In genomic region chr5:113266227-113266912, GRCh38 we compare ENCODE assay signal across 20 cellular contexts.
A peak's percentile ranks its signal among the peaks of the same experiment; 100 is the strongest.
DNase-seq lines count a peak whose midpoint lies in the region; ATAC-seq, FAIRE-seq and TF ChIP-seq lines count a peak whose summit lies in the region.
"Had no signal": no experiment of that assay in that cellular context is flagged by ENCODE, and none has a peak within 500 bp of the region (broad histone marks: within the 10 kb centered on the region; RNA-seq: fewer than 3 reads in every experiment).

No MANE protein-coding gene starts in this region.

- H3K23ac ChIP-seq in mesenchymal stem cell (ENCODE audit: low read length in 2 of 2) = no peak overlapping the region

- H3K9ac ChIP-seq in mesenchymal stem cell (ENCODE audit: low read length) = peak overlapping the region; percentile 17

- no peaks in the 10 kb centered on the region for H3K27me3 ChIP-seq in mesenchymal stem cell (ENCODE audit: control insufficient read depth in 1 of 2, insufficient read depth in 1 of 2, low read length in 2 of 2)
- H3K27me3 ChIP-seq: ascending aorta, colonic mucosa, heart left ventricle, MG63, transverse colon had no signal

- no peak overlapping the region for H3K14ac ChIP-seq in mesenchymal stem cell (ENCODE audit: low read length in 2 of 2)

- H3K36me3 Mint-ChIP-seq in endothelial cell (ENCODE audit: low read depth, unreplicated experiment) = no peaks in the 10 kb centered on the region

- H3K9me3 Mint-ChIP-seq in endothelial cell (ENCODE audit: unreplicated experiment) = no peaks in the 10 kb centered on the region
- H3K9me3 Mint-ChIP-seq: HFFc6 had no signal

- H3K4me3 ChIP-seq in mesenchymal stem cell (ENCODE audit: insufficient read depth in 1 of 2, low read depth in 1 of 2, low read length in 2 of 2) = no peak overlapping the region
- H3K4me3 ChIP-seq: ascending aorta, colonic mucosa, heart left ventricle, MG63, mucosa of descending colon, transverse colon had no signal

- peaks cover 4% of the 10 kb centered on the region for H3K27me3 Mint-ChIP-seq in endothelial cell (ENCODE audit: unreplicated experiment)

- H2BK15ac ChIP-seq in mesenchymal stem cell (ENCODE audit: low read depth, poor library complexity, severe bottlenecking) = no peak overlapping the region

- H3K18ac ChIP-seq in mesenchymal stem cell (ENCODE audit: low read depth in 1 of 2, low read length in 2 of 2) = no peak overlapping the region

- H3K4me1 Mint-ChIP-seq in endothelial cell (ENCODE audit: unreplicated experiment) = peaks cover 44% of the 10 kb centered on the region

- H3K4me3 Mint-ChIP-seq in endothelial cell (ENCODE audit: unreplicated experiment) = no peak overlapping the region
- H3K4me3 Mint-ChIP-seq: HFFc6 had no signal

- no peak overlapping the region for H2AFZ ChIP-seq in mesenchymal stem cell (ENCODE audit: low read depth, low read length)

- 84% methylated on average over 4 of the region's 4 CpGs for WGBS in mesenchymal stem cell

- no peak overlapping the region for H2BK12ac ChIP-seq in mesenchymal stem cell (ENCODE audit: low read length in 2 of 2)

- TF ChIP-seq CTCF in endothelial cell (IDR thresholded peaks at IDR 0.05; ENCODE audit: unreplicated experiment) = no peak

- peaks cover 4% of the 10 kb centered on the region for H3K4me1 ChIP-seq in mesenchymal stem cell (ENCODE audit: control insufficient read depth, insufficient read depth, low read depth, low read length)
- H3K4me1 ChIP-seq: ascending aorta, colonic mucosa, transverse colon had no signal

- no peak overlapping the region for H2BK5ac ChIP-seq in mesenchymal stem cell (ENCODE audit: low read depth, low read length, poor library complexity, severe bottlenecking)

- no peak for ATAC-seq in GM21423 (IDR thresholded peaks at IDR 0.05; ENCODE audit: unreplicated experiment)
- ATAC-seq: mucosa of descending colon had no signal

- no peak overlapping the region for H4K8ac ChIP-seq in mesenchymal stem cell (ENCODE audit: low read length)

- no peak overlapping the region for H4K91ac ChIP-seq in mesenchymal stem cell (ENCODE audit: low read length)

- no peaks in the 10 kb centered on the region for H3K36me3 ChIP-seq in mesenchymal stem cell (ENCODE audit: control insufficient read depth in 1 of 2, insufficient read depth in 2 of 2, low read depth in 1 of 2, low read length in 2 of 2)
- H3K36me3 ChIP-seq: ascending aorta, colonic mucosa, heart left ventricle, MG63, transverse colon had no signal

- no peak overlapping the region for H2AK5ac ChIP-seq in mesenchymal stem cell (ENCODE audit: low read length, severe bottlenecking)

- H3K4me2 ChIP-seq in mesenchymal stem cell (ENCODE audit: low read length, poor library complexity, severe bottlenecking) = no peak overlapping the region

- DNase-seq in GM18507 (ENCODE audit: extremely low spot score, insufficient read length, low read depth) = no peak
- DNase-seq in NCI-H69 (lab: John Stamatoyannopoulos, UW) = peak; percentile 92
- no peak for DNase-seq in endothelial cell (ENCODE audit: low spot score)
- DNase-seq in mesenchymal stem cell = peak; percentile 88
- no peak for DNase-seq in SIG-M5 (lab: John Stamatoyannopoulos, UW)
- DNase-seq in stimulated activated CD4-positive, alpha-beta T cell treated with anti-CD3 and anti-CD28 coated beads, Interleukin-1b, Interleukin-23, amount 100 ng/mL, for 48 hours = no peak
- DNase-seq in HCEC 1CT = no peak
- DNase-seq: activated gamma-delta T cell treated with Interleukin-2 at 50 U/mL for 16 hours, AML-193, colonic mucosa, heart left ventricle, HFFc6, MG63, mucosa of descending colon, NCI-H2029, NCI-H748 treated with DMSO at 0.1 percent for 48 hours, small intestine, transverse colon had no signal

- peak overlapping the region in 1 of 2 experiments; percentile 33 for H3K4ac ChIP-seq in mesenchymal stem cell (ENCODE audit: low read depth in 1 of 2, low read length in 2 of 2)

- no peak overlapping the region for H2BK120ac ChIP-seq in mesenchymal stem cell (ENCODE audit: low read depth, low read length)

- H3K79me1 ChIP-seq in mesenchymal stem cell (replicated peaks; ENCODE audit: low read length, poor library complexity, severe bottlenecking) = peaks cover 20% of the 10 kb centered on the region

- no peaks in the 10 kb centered on the region for H3K9me3 ChIP-seq in mesenchymal stem cell (ENCODE audit: control insufficient read depth, low read length)
- H3K9me3 ChIP-seq: ascending aorta, colonic mucosa, heart left ventricle, MG63, mucosa of descending colon, transverse colon had no signal

- FAIRE-seq in GM18507 (lab: Jason Lieb, UNC) = peak; percentile 5
- FAIRE-seq: small intestine had no signal

- H3K27ac ChIP-seq in mesenchymal stem cell (ENCODE audit: low read length, poor library complexity, severe bottlenecking) = no peak overlapping the region
- H3K27ac ChIP-seq: ascending aorta, colonic mucosa, heart left ventricle, transverse colon had no signal

- peak overlapping the region; percentile 5 for H3K27ac Mint-ChIP-seq in endothelial cell (ENCODE audit: unreplicated experiment)
- H3K27ac Mint-ChIP-seq: HFFc6 had no signal

Comparison
In these comparisons a context has a peak if more than half of its experiments do, and no peak if none do; other contexts are left out.
1. DNase-seq: peak in NCI-H69 (single experiment) and mesenchymal stem cell (single experiment); none in GM18507 (single experiment), endothelial cell (single experiment), SIG-M5 (single experiment), stimulated activated CD4-positive, alpha-beta T cell treated with anti-CD3 and anti-CD28 coated beads, Interleukin-1b, Interleukin-23, amount 100 ng/mL, for 48 hours (single experiment) and HCEC 1CT (single experiment).